Comparison of ENCODE assay signal across 8 cellular contexts in the genomic region with DNA sequence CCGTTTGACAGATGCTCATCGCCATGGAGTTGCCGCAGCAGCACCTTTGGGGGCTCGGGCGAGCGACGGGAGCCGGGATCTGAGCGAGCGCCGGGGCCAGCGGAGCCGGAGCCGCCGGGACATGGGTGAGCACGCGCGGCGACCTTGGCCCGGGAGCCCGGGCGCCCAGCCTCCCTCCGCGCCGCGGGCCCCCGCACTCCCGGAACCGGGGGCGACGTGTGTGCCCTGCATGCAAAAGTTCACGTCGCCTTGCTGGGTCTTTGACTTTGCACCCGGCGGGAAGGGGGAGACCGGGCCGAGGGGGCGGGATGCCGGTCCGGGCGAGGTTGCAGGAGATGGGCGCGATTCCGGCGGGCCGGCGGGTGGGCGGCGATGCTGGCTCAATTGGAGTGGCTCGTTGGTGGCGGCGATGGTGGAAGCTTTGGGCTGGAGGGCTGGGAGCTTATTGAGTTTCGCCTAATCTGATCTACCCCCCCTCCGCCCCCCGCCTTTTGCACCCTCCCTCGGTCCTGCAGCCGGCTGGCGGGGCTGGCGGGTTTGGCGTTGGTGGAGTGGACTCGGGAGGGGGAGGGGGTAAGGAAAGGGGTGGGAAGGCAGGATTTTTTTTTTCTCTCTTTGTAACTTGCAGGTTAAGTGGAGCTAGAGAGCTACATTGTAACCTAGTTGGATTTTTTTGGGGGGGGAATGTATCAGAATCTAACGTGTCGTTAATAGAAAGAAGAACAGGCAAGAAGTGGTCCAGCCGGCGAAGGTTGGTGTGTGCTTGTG. TPM values are rescaled to one million over a fixed set of nuclear protein-coding genes. Genes with fewer than 3 reads are reported as not detected.
DNase-seq lines count a peak whose midpoint lies in the region; ATAC-seq and TF ChIP-seq lines count a peak whose summit lies in the region.

A gene (plus strand): TSS at position 618 of the 768 bp plus-strand sequence. CDS start 20,459 bp downstream, outside the sequence.

- H3K27me3 Mint-ChIP-seq in activated CD4-positive, alpha-beta memory T cell treated with anti-CD3 and anti-CD28 coated beads for 36 hours = peaks cover 27% of the 10 kb centered on the region
- no peaks in the 10 kb centered on the region for H3K27me3 Mint-ChIP-seq in stimulated activated memory B cell treated with anti-CD40 and anti-IgM and Interleukin-4, amounts not matched to agents 10 μg/mL and 1 μg/mL and 100 μg/mL, for 72 hours

- intact Hi-C loops in activated CD4-positive, alpha-beta memory T cell treated with anti-CD3 and anti-CD28 coated beads for 36 hours (cut with micrococcal nuclease) = loop anchor here (5.0 kb wide), 4 partner anchors 117 to 532 kb away; no protein-coding TSS in a partner anchor

- H3K4me3 ChIP-seq in AG10803 (ENCODE audit: low read length) = peak within 1 kb of the TSS; percentile 78
- H3K4me3 ChIP-seq in epithelial cell of esophagus (ENCODE audit: low read length) = peak within 1 kb of the TSS; percentile 73

- peak; percentile 65 for DNase-seq in AG10803 (ENCODE audit: low read depth)
- peak; percentile 49 for DNase-seq in NCI-H2029 (lab: John Stamatoyannopoulos, UW)
- peak; percentile 47 for DNase-seq in activated CD4-positive, alpha-beta memory T cell treated with anti-CD3 and anti-CD28 coated beads for 36 hours
- DNase-seq in epithelial cell of esophagus (ENCODE audit: low read depth) = peak; percentile 56
- peak; percentile 93 for DNase-seq in mesenteric fat pad (ENCODE audit: low spot score)

- peaks cover 9% of the 10 kb centered on the region for H3K4me1 Mint-ChIP-seq in activated CD4-positive, alpha-beta memory T cell treated with anti-CD3 and anti-CD28 coated beads for 36 hours (ENCODE audit: low read depth)
- H3K4me1 Mint-ChIP-seq in stimulated activated memory B cell treated with anti-CD40 and anti-IgM and Interleukin-4, amounts not matched to agents 10 μg/mL and 1 μg/mL and 100 μg/mL, for 72 hours = peaks cover 21% of the 10 kb centered on the region

- POLR2A ChIA-PET in activated CD4-positive, alpha-beta memory T cell treated with anti-CD3 and anti-CD28 coated beads for 36 hours (lab: Charles Lee) = interaction anchor here (1.2 to 2.9 kb wide), 7 partner anchors 36 to 246 kb away, joined by 3 to 17 read pairs (median 6); no protein-coding TSS in a partner anchor

- H3K9me3 Mint-ChIP-seq in activated CD4-positive, alpha-beta memory T cell treated with anti-CD3 and anti-CD28 coated beads for 36 hours = no peaks in the 10 kb centered on the region
- no peaks in the 10 kb centered on the region for H3K9me3 Mint-ChIP-seq in stimulated activated memory B cell treated with anti-CD40 and anti-IgM and Interleukin-4, amounts not matched to agents 10 μg/mL and 1 μg/mL and 100 μg/mL, for 72 hours

- ATAC-seq in stimulated activated memory B cell treated with anti-CD40 and anti-IgM and Interleukin-4, amounts not matched to agents 10 μg/mL and 1 μg/mL and 100 μg/mL, for 72 hours = peak; percentile 61
- ATAC-seq in GM19328 (IDR thresholded peaks at IDR 0.05; ENCODE audit: unreplicated experiment) = no peak

- TF ChIP-seq POLR2A in GM19099 (IDR thresholded peaks at IDR 0.05; ENCODE audit: extremely low read depth, insufficient read length, low read depth) = peak; percentile 23

- peak within 1 kb of the TSS; percentile 70 for H3K4me3 Mint-ChIP-seq in activated CD4-positive, alpha-beta memory T cell treated with anti-CD3 and anti-CD28 coated beads for 36 hours
- H3K4me3 Mint-ChIP-seq in stimulated activated memory B cell treated with anti-CD40 and anti-IgM and Interleukin-4, amounts not matched to agents 10 μg/mL and 1 μg/mL and 100 μg/mL, for 72 hours = no peak within 1 kb of the TSS

- peak; percentile 24 for TF ChIP-seq CTCF in AG10803 (conservative IDR thresholded peaks at IDR 0.05; ENCODE audit: low read length)
- no peak for TF ChIP-seq CTCF in epithelial cell of esophagus (IDR thresholded peaks at IDR 0.05; ENCODE audit: insufficient read depth, low read depth, low read length, missing control alignments)

- no peaks in the 10 kb centered on the region for H3K36me3 Mint-ChIP-seq in activated CD4-positive, alpha-beta memory T cell treated with anti-CD3 and anti-CD28 coated beads for 36 hours
- no peaks in the 10 kb centered on the region for H3K36me3 Mint-ChIP-seq in stimulated activated memory B cell treated with anti-CD40 and anti-IgM and Interleukin-4, amounts not matched to agents 10 μg/mL and 1 μg/mL and 100 μg/mL, for 72 hours

- H3K27ac Mint-ChIP-seq in activated CD4-positive, alpha-beta memory T cell treated with anti-CD3 and anti-CD28 coated beads for 36 hours = peak within 1 kb of the TSS; percentile 38
- H3K27ac Mint-ChIP-seq in stimulated activated memory B cell treated with anti-CD40 and anti-IgM and Interleukin-4, amounts not matched to agents 10 μg/mL and 1 μg/mL and 100 μg/mL, for 72 hours = no peak within 1 kb of the TSS

- CTCF ChIA-PET in activated CD4-positive, alpha-beta memory T cell treated with anti-CD3 and anti-CD28 coated beads for 36 hours (lab: Charles Lee) = interaction anchor here (0.7 to 1.9 kb wide), 5 partner anchors 22 to 246 kb away, joined by 3 to 4 read pairs (median 3); no protein-coding TSS in a partner anchor

RNA-seq across cellular contexts. Expression of the gene that starts here (rescaled TPM):
- 1 to 10 TPM; 6.4 to 6.7 TPM for total RNA-seq in activated CD4-positive, alpha-beta memory T cell treated with anti-CD3 and anti-CD28 coated beads for 36 hours
- total RNA-seq in mesenteric fat pad = 21.6 TPM
